In the genomic region with DNA sequence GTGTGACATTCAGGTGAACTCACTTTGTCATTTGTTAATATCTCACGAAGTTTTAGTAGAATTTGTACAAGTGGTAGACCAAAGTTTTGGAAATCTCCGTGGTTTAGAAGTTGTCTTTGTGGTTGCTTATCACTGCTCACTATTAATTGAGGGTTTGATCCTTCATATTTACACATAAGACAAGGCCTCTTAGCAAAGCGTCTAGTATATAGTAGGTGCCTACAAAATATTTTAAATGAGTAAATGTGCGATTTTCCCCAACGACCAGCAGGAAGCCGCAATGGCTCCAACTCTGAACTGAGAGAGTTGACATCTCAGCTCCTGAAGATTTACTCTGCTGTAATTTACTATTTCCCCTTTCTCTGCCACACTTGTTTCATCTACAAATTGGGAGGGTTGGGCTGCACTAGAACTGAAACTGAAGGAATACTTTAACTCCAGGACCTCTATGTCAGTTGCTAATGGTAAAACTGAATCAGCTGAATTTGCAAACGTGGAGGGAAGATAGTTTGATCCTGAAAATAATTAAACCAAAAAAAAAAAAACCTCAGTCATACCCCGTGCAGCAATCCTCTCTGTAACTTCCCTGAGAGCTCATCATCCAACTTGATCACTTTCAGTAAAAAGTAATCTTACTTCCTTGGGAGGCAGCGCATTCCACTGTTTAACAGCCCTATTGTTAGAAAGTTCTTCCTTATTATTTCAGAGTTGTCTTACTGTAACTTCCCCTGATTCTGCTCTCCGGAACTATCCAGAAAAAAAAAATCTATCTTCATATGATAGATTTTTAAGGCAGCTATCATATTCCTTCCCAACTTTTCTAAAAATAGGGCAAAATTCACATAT, we compare ENCODE assay signal across 10 cellular contexts. TPM values are rescaled to one million over a fixed set of nuclear protein-coding genes. Genes with fewer than 3 reads are reported as not detected.
DNase-seq lines count a peak whose midpoint lies in the region; ATAC-seq and TF ChIP-seq lines count a peak whose summit lies in the region.
"Had no signal": no experiment of that assay in that cellular context is flagged by ENCODE, and none has a peak within 500 bp of the region (broad histone marks: within the 10 kb centered on the region; RNA-seq: fewer than 3 reads in every experiment).

No MANE protein-coding gene starts in this region.

- H3K4me1 ChIP-seq in CD8-positive, alpha-beta T cell (ENCODE audit: insufficient read depth, low read length): peaks cover 25% of the 10 kb centered on the region

- no peak for DNase-seq in CD8-positive, alpha-beta T cell
- DNase-seq in NOMO-1 (lab: John Stamatoyannopoulos, UW; ENCODE audit: unreplicated experiment in 2 of 2): peak; percentile 42 to 77
- DNase-seq in effector memory CD8-positive, alpha-beta T cell: no peak
- DNase-seq in neural crest cell (ENCODE audit: low read depth, low spot score): no peak
- DNase-seq in LoVo (ENCODE audit: low spot score): no peak
- DNase-seq in NCI-H1092 (lab: John Stamatoyannopoulos, UW): no peak
- DNase-seq: activated CD8-positive, alpha-beta memory T cell treated with anti-CD3 and anti-CD28 coated beads, Interleukin-2, amount 50 U/mL, for 4 hours; stimulated activated CD8-positive, alpha-beta memory T cell treated with anti-CD3 and anti-CD28 coated beads, Interleukin-4, amount 100 ng/mL, for 48 hours had no signal

- H3K4me1 Mint-ChIP-seq in CD8-positive, alpha-beta T cell (ENCODE audit: low read depth): peaks cover 33% of the 10 kb centered on the region
- peaks cover 31 to 39% of the 10 kb centered on the region in 2 donors for H3K4me1 Mint-ChIP-seq in effector memory CD8-positive, alpha-beta T cell (ENCODE audit: low read depth in 2 of 2)
- peaks cover 24% of the 10 kb centered on the region for H3K4me1 Mint-ChIP-seq in neural crest cell

- peaks cover 12% of the 10 kb centered on the region for H3K27me3 ChIP-seq in CD8-positive, alpha-beta T cell (ENCODE audit: insufficient read depth, low read length)

- no peaks in the 10 kb centered on the region for H3K9me3 ChIP-seq in CD8-positive, alpha-beta T cell (ENCODE audit: low read length)

- no peak for ATAC-seq in CD8-positive, alpha-beta T cell
- no peak for ATAC-seq in effector memory CD8-positive, alpha-beta T cell (replicated peaks)
- no peak for ATAC-seq in GM18909 (IDR thresholded peaks at IDR 0.05; ENCODE audit: poor library complexity, unreplicated experiment)
- ATAC-seq in HG02840 (IDR thresholded peaks at IDR 0.05; ENCODE audit: low FRiP score, unreplicated experiment): no peak

- H3K36me3 Mint-ChIP-seq in CD8-positive, alpha-beta T cell: no peaks in the 10 kb centered on the region
- H3K36me3 Mint-ChIP-seq in effector memory CD8-positive, alpha-beta T cell (ENCODE audit: insufficient read depth): peaks cover 12% of the 10 kb centered on the region
- H3K36me3 Mint-ChIP-seq in neural crest cell (ENCODE audit: low read depth): no peaks in the 10 kb centered on the region

- H3K4me3 ChIP-seq in CD8-positive, alpha-beta T cell (ENCODE audit: low read depth, low read length): peak overlapping the region; percentile 67

- CTCF ChIA-PET in CD8-positive, alpha-beta T cell (lab: Charles Lee): interaction anchor here (2.2 to 5.5 kb wide), 2 partner anchors 8 to 14 kb away, joined by 5 to 34 read pairs; no protein-coding TSS in a partner anchor

- no peaks in the 10 kb centered on the region for H3K36me3 ChIP-seq in CD8-positive, alpha-beta T cell (ENCODE audit: insufficient read depth, low read length)

- H3K27ac Mint-ChIP-seq in CD8-positive, alpha-beta T cell: no peak overlapping the region
- H3K27ac Mint-ChIP-seq in effector memory CD8-positive, alpha-beta T cell: peak overlapping the region in 1 of 2 donors; percentile 81
- H3K27ac Mint-ChIP-seq in neural crest cell (ENCODE audit: unreplicated experiment): peak overlapping the region; percentile 17

- POLR2A ChIA-PET in CD8-positive, alpha-beta T cell (lab: Charles Lee): interaction anchor here (0.7 to 1.2 kb wide), 2 partner anchors 12 to 55 kb away, joined by 3 to 5 read pairs; no protein-coding TSS in a partner anchor

- peak overlapping the region; percentile 74 for H3K4me3 Mint-ChIP-seq in CD8-positive, alpha-beta T cell
- peak overlapping the region; percentile 77 to 79 for H3K4me3 Mint-ChIP-seq in effector memory CD8-positive, alpha-beta T cell
- H3K4me3 Mint-ChIP-seq in neural crest cell: peak overlapping the region; percentile 89

- no peaks in the 10 kb centered on the region for H3K9me3 Mint-ChIP-seq in CD8-positive, alpha-beta T cell
- H3K9me3 Mint-ChIP-seq in effector memory CD8-positive, alpha-beta T cell: no peaks in the 10 kb centered on the region
- H3K9me3 Mint-ChIP-seq in neural crest cell: no peaks in the 10 kb centered on the region

- intact Hi-C loops in CD8-positive, alpha-beta T cell (cut with DNase I, micrococcal nuclease): loop anchor here in 1 of 2 experiments (10.0 kb wide), 1 partner anchor 510 kb away; a partner anchor contains a TSS

- no peak for TF ChIP-seq CTCF in CD8-positive, alpha-beta T cell (IDR thresholded peaks at IDR 0.05)
- no peak for TF ChIP-seq CTCF in neural crest cell (conservative IDR thresholded peaks at IDR 0.05)

- H3K27ac ChIP-seq in CD8-positive, alpha-beta T cell (ENCODE audit: low read depth, low read length): no peak overlapping the region

- H3K27me3 Mint-ChIP-seq in CD8-positive, alpha-beta T cell (ENCODE audit: low read depth): peaks cover 17% of the 10 kb centered on the region
- peaks cover 22 to 23% of the 10 kb centered on the region in 2 donors for H3K27me3 Mint-ChIP-seq in effector memory CD8-positive, alpha-beta T cell
- H3K27me3 Mint-ChIP-seq in neural crest cell (ENCODE audit: low read depth): peaks cover 41% of the 10 kb centered on the region

RNA-seq across cellular contexts. Expression of a gene that starts 1.3 kb away (rescaled TPM):
- total RNA-seq in CD8-positive, alpha-beta T cell: 10 to 100 TPM; 12.6 to 14.3 TPM
- total RNA-seq in neural crest cell: 30.2 and 34.5 TPM in 2 replicates

RNA-seq across cellular contexts. Expression of a gene that starts 9.6 kb away (rescaled TPM):
- total RNA-seq in CD8-positive, alpha-beta T cell: under 1 TPM; 0.79 to 0.81 TPM
- total RNA-seq in neural crest cell: 12.3 and 13.9 TPM in 2 replicates

Comparison
In these comparisons a context has a peak if more than half of its experiments do, and no peak if none do; other contexts are left out.
1. DNase-seq: peak in NOMO-1 (2 of 2); none in CD8-positive, alpha-beta T cell (0 of 7), effector memory CD8-positive, alpha-beta T cell (0 of 3), neural crest cell (single experiment), LoVo (single experiment) and NCI-H1092 (single experiment).
2. Peak in every context shown above with its lines, with median percentiles within 50 percentile points of each other: H3K4me3 Mint-ChIP-seq.